In genomic region chr11:89601263-89601662, GRCh38 we compare ENCODE assay signal across 8 cellular contexts.
DNase-seq lines count a peak whose midpoint lies in the region; FAIRE-seq and TF ChIP-seq lines count a peak whose summit lies in the region.
"Not testable (repeated sequence)": the region's sequence is repeated elsewhere in the genome, so short reads cannot be mapped to it uniquely, and the experiment has no call there.

No MANE protein-coding gene starts in this region.

- in situ Hi-C loops in astrocyte of the spinal cord (cut with HindIII; ENCODE audit: low sequenced_read_pairs): not testable (repeated sequence)

- TF ChIP-seq POLR2A in GM12892 (IDR thresholded peaks at IDR 0.05; ENCODE audit: low read depth, low read length): not testable (repeated sequence)

- not testable (repeated sequence) for H3K27me3 ChIP-seq in AG04450 (ENCODE audit: control insufficient read depth, insufficient read depth, low read length)

- not testable (repeated sequence) for H3K27ac ChIP-seq in AG04450 (ENCODE audit: low read depth, low read length); epithelial cell of prostate

- not testable (repeated sequence) for TF ChIP-seq CTCF in AG04450 (IDR thresholded peaks at IDR 0.05; ENCODE audit: low read depth, low read length); astrocyte of the spinal cord (IDR thresholded peaks at IDR 0.05; ENCODE audit: low read depth, low read length); fibroblast of villous mesenchyme (IDR thresholded peaks at IDR 0.05; ENCODE audit: insufficient read depth, low read depth, low read length); retinal pigment epithelial cell (conservative IDR thresholded peaks at IDR 0.05; ENCODE audit: low read depth, low read length)

- FAIRE-seq in GM12892 (lab: Jason Lieb, UNC) (peak; percentile 5), HTR-8/SVneo (lab: Jason Lieb, UNC) (peak; percentile 97)

- not testable (repeated sequence) for H3K9me3 ChIP-seq in AG04450 (ENCODE audit: control insufficient read depth, insufficient read depth, low read length)

- DNase-seq in AG04450 (ENCODE audit: low read depth, low spot score) (peak; percentile 34), RPMI7951 (ENCODE audit: low read depth) (peak; percentile 42), astrocyte of the spinal cord (ENCODE audit: low read depth, low spot score) (peak; percentile 47), epithelial cell of prostate (ENCODE audit: low read depth, low spot score) (peak; percentile 37), fibroblast of villous mesenchyme (ENCODE audit: low read depth) (peak; percentile 17), retinal pigment epithelial cell (ENCODE audit: low read depth) (peak; percentile 44)
- DNase-seq in GM12892 (ENCODE audit: insufficient read length); HTR-8/SVneo (ENCODE audit: insufficient read length, low spot score): not testable (repeated sequence)

- CTCF ChIA-PET in AG04450 (lab: Charles Lee): not testable (repeated sequence)

- POLR2A ChIA-PET in AG04450 (lab: Yijun Ruan, JAX): not testable (repeated sequence)

- not testable (repeated sequence) for H3K4me3 ChIP-seq in AG04450 (ENCODE audit: low read depth, low read length); astrocyte of the spinal cord (ENCODE audit: low read depth, low read length); fibroblast of villous mesenchyme (ENCODE audit: low read depth, low read length); retinal pigment epithelial cell (ENCODE audit: low read length)
